1 cellular context compared by ENCODE assay signal in genomic region chr20:24002896-24003295, GRCh38.
TF ChIP-seq lines count a peak whose summit lies in the region.

No MANE protein-coding gene starts in this region.

TF ChIP-seq in HepG2, 621 proteins besides CTCF, POLR2A, EP300 and RAD21 (continued from another document):
- TF ChIP-seq THRA (CRISPR knock-in tag; IDR thresholded peaks at IDR 0.05; ENCODE audit: borderline replicate concordance) (no peak), FOXP1 (IDR thresholded peaks at IDR 0.05) (0 out of 2 replicates have a peak, but pooled peaks have one; percentile 9), FOXP1 (CRISPR knock-in tag; IDR thresholded peaks at IDR 0.05) (no peak), MNT (IDR thresholded peaks at IDR 0.05) (peak; percentile 100), ARNT (IDR thresholded peaks at IDR 0.05) (0 out of 2 replicates have a peak, but pooled peaks have one; percentile 78), SKIL (CRISPR knock-in tag; IDR thresholded peaks at IDR 0.05; ENCODE audit: borderline replicate concordance) (0 out of 2 replicates have a peak, but pooled peaks have one; percentile 15), FOXA1 (IDR thresholded peaks at IDR 0.05) (peak; percentile 40; the same call in 1 of the 2 replicates), FOXA1 (CRISPR knock-in tag; IDR thresholded peaks at IDR 0.05) (no peak), CREB1 (IDR thresholded peaks at IDR 0.05) (peak; percentile 33; the same call in 1 of the 2 replicates), CREB1 (CRISPR knock-in tag; IDR thresholded peaks at IDR 0.05) (no peak), LCORL (IDR thresholded peaks at IDR 0.05) (peak; percentile 38; the same call in 1 of the 2 replicates), LCORL (CRISPR knock-in tag; IDR thresholded peaks at IDR 0.05) (no peak), HNRNPUL1 (IDR thresholded peaks at IDR 0.05; ENCODE audit: low read depth, low read length) (no peak), ZNF766 (CRISPR knock-in tag; IDR thresholded peaks at IDR 0.05; ENCODE audit: borderline replicate concordance) (no peak), CSRNP1 (CRISPR knock-in tag; IDR thresholded peaks at IDR 0.05) (no peak), IKZF1 (IDR thresholded peaks at IDR 0.05) (0 out of 2 replicates have a peak, but pooled peaks have one; percentile 73), ZFP62 (CRISPR knock-in tag; IDR thresholded peaks at IDR 0.05) (no peak), DNMT1 (CRISPR knock-in tag; IDR thresholded peaks at IDR 0.05) (0 out of 2 replicates have a peak, but pooled peaks have one; percentile 51), SOX6 (IDR thresholded peaks at IDR 0.05) (0 out of 2 replicates have a peak, but pooled peaks have one; percentile 73), SOX6 (CRISPR knock-in tag; IDR thresholded peaks at IDR 0.05) (no peak), SNRNP70 (IDR thresholded peaks at IDR 0.05; ENCODE audit: low read depth, low read length) (no peak), TRIM22 (IDR thresholded peaks at IDR 0.05) (peak; percentile 95; the same call in 1 of the 2 replicates), AHDC1 (CRISPR knock-in tag; IDR thresholded peaks at IDR 0.05; ENCODE audit: borderline replicate concordance) (no peak), ZNF749 (CRISPR knock-in tag; IDR thresholded peaks at IDR 0.05; ENCODE audit: borderline replicate concordance) (no peak), NBN (conservative IDR thresholded peaks at IDR 0.05) (0 out of 2 replicates have a peak, but pooled peaks have one; percentile 93), SMARCC2 (IDR thresholded peaks at IDR 0.05) (no peak)
